15 cellular contexts compared by ENCODE assay signal in the genomic region with DNA sequence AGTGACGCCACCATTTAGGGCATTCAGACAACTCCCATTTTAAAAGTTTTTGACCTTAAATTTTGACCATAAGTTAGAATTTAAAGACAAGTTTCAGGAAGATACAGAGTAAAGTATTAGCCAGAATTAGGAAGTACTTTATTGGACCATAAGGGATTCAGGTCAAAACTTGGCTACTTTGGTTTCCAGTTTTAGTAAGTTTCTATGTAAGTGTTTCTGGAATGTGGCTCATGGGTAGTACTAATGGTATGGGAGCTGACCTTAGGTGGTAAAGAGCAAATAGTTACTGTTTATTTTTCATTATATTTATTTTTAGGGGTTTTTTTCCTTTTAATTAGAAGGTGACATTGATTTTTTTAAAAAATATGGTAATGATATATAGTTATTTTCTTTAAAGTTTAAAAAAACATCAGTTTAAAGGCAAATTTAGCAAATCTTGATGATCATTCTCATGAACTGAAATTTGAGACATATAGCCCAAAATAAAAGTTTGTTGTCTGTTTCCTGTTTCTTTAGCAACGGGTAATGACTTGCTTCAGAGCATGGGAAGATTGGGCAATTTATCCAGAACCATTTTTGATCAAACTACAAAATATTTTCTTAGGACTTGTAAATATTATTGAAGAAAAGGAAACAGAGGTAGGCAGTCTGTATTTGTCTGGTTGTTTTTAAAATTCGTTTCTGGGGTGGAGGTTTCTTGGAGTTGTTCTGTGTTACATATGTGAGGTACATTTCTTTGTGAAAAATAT. TPM values are rescaled to one million over a fixed set of nuclear protein-coding genes. Genes with fewer than 3 reads are reported as not detected.
DNase-seq lines count a peak whose midpoint lies in the region; ATAC-seq and TF ChIP-seq lines count a peak whose summit lies in the region.
"Had no signal": no experiment of that assay in that cellular context is flagged by ENCODE, and none has a peak within 500 bp of the region (broad histone marks: within the 10 kb centered on the region; RNA-seq: fewer than 3 reads in every experiment).

No MANE protein-coding gene starts in this region.

- H3K4me1 Mint-ChIP-seq in Calu3 (ENCODE audit: low read depth, unreplicated experiment) = peaks cover 16% of the 10 kb centered on the region

- H3K4me3 ChIP-seq in ACC112 (ENCODE audit: low read depth, low read length) = peak overlapping the region; percentile 7; the same call in 1 of the 2 replicates
- H3K4me3 ChIP-seq: right atrium auricular region had no signal

- peaks cover 29% of the 10 kb centered on the region for H3K4me1 ChIP-seq in ACC112 (ENCODE audit: control insufficient read depth, insufficient read depth, low read length, unreplicated experiment)
- H3K4me1 ChIP-seq: right atrium auricular region had no signal

- H3K79me2 ChIP-seq in ACC112 (ENCODE audit: control insufficient read depth, insufficient read depth, low read length, unreplicated experiment) = peaks cover 3% of the 10 kb centered on the region

- no peak for ATAC-seq in GM21526 (IDR thresholded peaks at IDR 0.05; ENCODE audit: low FRiP score, unreplicated experiment)
- ATAC-seq: activated T-cell treated with anti-CD3 and anti-CD28 coated beads, Interleukin-2, amount 50 U/mL, for 4 hours had no signal

- no TSS peak for BruUV-seq in Calu3 (replicated peaks; lab: Mats Ljungman, UMichigan)

- CTCF ChIA-PET in Calu3 (lab: Charles Lee) = interaction anchor here (0.6 kb wide), 1 partner anchor 527 kb away, joined by 3 read pairs; no protein-coding TSS in a partner anchor

- H3K27ac Mint-ChIP-seq in Calu3 (ENCODE audit: unreplicated experiment) = peak overlapping the region; percentile 58
- H3K27ac Mint-ChIP-seq: activated B cell treated with CpG ODN at 0.5 μM for 24 hours had no signal

- intact Hi-C loops in Calu3 (cut with micrococcal nuclease; ENCODE audit: unreplicated experiment) = no loop called here

- peaks cover 74% of the 10 kb centered on the region for H3K36me3 Mint-ChIP-seq in Calu3 (ENCODE audit: insufficient read depth, unreplicated experiment)

- DNase-seq in Calu3 = no peak
- peak; percentile 3 for DNase-seq in RPMI7951 (ENCODE audit: low read depth)
- DNase-seq in fibroblast of peridontal ligament (ENCODE audit: extremely low read depth) = peak; percentile 70
- no peak for DNase-seq in NCI-H1092 treated with DMSO at 0.1 percent for 48 hours (lab: John Stamatoyannopoulos, UW)
- DNase-seq in NCI-H526 (lab: John Stamatoyannopoulos, UW) = no peak
- no peak for DNase-seq in GM10266 (ENCODE audit: extremely low spot score)
- DNase-seq: activated B cell treated with CpG ODN at 0.5 μM for 24 hours; activated T-cell treated with anti-CD3 and anti-CD28 coated beads, Interleukin-2, amount 50 U/mL, for 4 hours; BE2C; glutamatergic neuron; kidney glomerular epithelial cell; stimulated activated naive CD4-positive, alpha-beta T cell treated with Interleukin-2 at 50 U/mL for 16 hours had no signal

- no peak overlapping the region for H2AFZ ChIP-seq in ACC112 (ENCODE audit: low read length, unreplicated experiment)

- no peaks in the 10 kb centered on the region for H3K9me3 Mint-ChIP-seq in Calu3 (ENCODE audit: low read depth, unreplicated experiment)
- H3K9me3 Mint-ChIP-seq: activated B cell treated with CpG ODN at 0.5 μM for 24 hours; activated T-cell treated with anti-CD3 and anti-CD28 coated beads, Interleukin-2, amount 50 U/mL, for 4 hours had no signal

- H3K36me3 ChIP-seq in ACC112 (ENCODE audit: insufficient read depth, low read length) = peaks cover 49% of the 10 kb centered on the region

- H3K27me3 ChIP-seq in ACC112 (ENCODE audit: insufficient read depth, low read length) = no peaks in the 10 kb centered on the region
- H3K27me3 ChIP-seq: BE2C, right atrium auricular region had no signal

- H3K27ac ChIP-seq in ACC112 (ENCODE audit: low read depth, low read length) = peak overlapping the region; percentile 87
- H3K27ac ChIP-seq: right atrium auricular region had no signal

- no peaks in the 10 kb centered on the region for H3K27me3 Mint-ChIP-seq in Calu3 (ENCODE audit: unreplicated experiment)
- H3K27me3 Mint-ChIP-seq: activated B cell treated with CpG ODN at 0.5 μM for 24 hours had no signal

- H3K4me3 Mint-ChIP-seq in Calu3 (ENCODE audit: low read depth, unreplicated experiment) = no peak overlapping the region
- H3K4me3 Mint-ChIP-seq: activated B cell treated with CpG ODN at 0.5 μM for 24 hours had no signal

- no peak for TF ChIP-seq CTCF in Calu3 (IDR thresholded peaks at IDR 0.05; ENCODE audit: unreplicated experiment)
- no peak for TF ChIP-seq CTCF in GM10266 (IDR thresholded peaks at IDR 0.05; ENCODE audit: control insufficient read depth, insufficient read depth, low read depth, missing control alignments)

RNA-seq across cellular contexts. Expression of a gene that starts 34.3 kb away (rescaled TPM):
- 275 TPM in 2 replicates for total RNA-seq in Calu3 (2022)
- total RNA-seq in RPMI7951 (2014; rRNA removed; shearing (Covaris generic)) = 64.3 and 84.7 TPM in 2 replicates

Comparison
In these comparisons a context has a peak if more than half of its experiments do, and no peak if none do; other contexts are left out.
1. DNase-seq: peak in RPMI7951 (single experiment) and fibroblast of peridontal ligament (single experiment); none in Calu3 (single experiment), NCI-H1092 treated with DMSO at 0.1 percent for 48 hours (single experiment), NCI-H526 (0 of 2) and GM10266 (single experiment).